8 cellular contexts compared by ENCODE assay signal in genomic region chr11:569273-569885, GRCh38. TPM values are rescaled to one million over a fixed set of nuclear protein-coding genes. Genes with fewer than 3 reads are reported as not detected.
DNase-seq lines count a peak whose midpoint lies in the region; ATAC-seq and TF ChIP-seq lines count a peak whose summit lies in the region.

No MANE protein-coding gene starts in this region.

- H2AK5ac ChIP-seq in mesendoderm (ENCODE audit: low read length): no peak overlapping the region

- H3K27ac ChIP-seq in mesendoderm (ENCODE audit: low read depth, low read length) (no peak overlapping the region), uterus (peak overlapping the region; percentile 49 to 77)

- H3K36me3 Mint-ChIP-seq in activated naive CD4-positive, alpha-beta T cell treated with anti-CD3 and anti-CD28 coated beads, Interleukin-2, amount 10 ng/mL, durations not matched to agents 7 days and 5 days: peaks cover 10% of the 10 kb centered on the region
- H3K36me3 Mint-ChIP-seq in activated naive CD4-positive, alpha-beta T cell treated with anti-CD3 and anti-CD28 coated beads, Interleukin-2, amount 50 U/mL, for 72 hours: peaks cover 0 to 5% of the 10 kb centered on the region in 2 donors
- no peaks in the 10 kb centered on the region for H3K36me3 Mint-ChIP-seq in chondrocyte (ENCODE audit: low read depth)

- no peaks in the 10 kb centered on the region for H3K79me1 ChIP-seq in mesendoderm (ENCODE audit: low read length)

- TF ChIP-seq CTCF in chondrocyte (IDR thresholded peaks at IDR 0.05) (no peak), uterus (IDR thresholded peaks at IDR 0.05) (no peak)

- H3K27ac Mint-ChIP-seq in activated naive CD4-positive, alpha-beta T cell treated with anti-CD3 and anti-CD28 coated beads, Interleukin-2, amount 10 ng/mL, durations not matched to agents 7 days and 5 days: peak overlapping the region; percentile 84
- peak overlapping the region in 1 of 2 donors; percentile 29 for H3K27ac Mint-ChIP-seq in activated naive CD4-positive, alpha-beta T cell treated with anti-CD3 and anti-CD28 coated beads, Interleukin-2, amount 50 U/mL, for 72 hours
- H3K27ac Mint-ChIP-seq in chondrocyte (ENCODE audit: unreplicated experiment): peak overlapping the region; percentile 61

- no peak overlapping the region for H2BK15ac ChIP-seq in mesendoderm (replicated peaks; ENCODE audit: low read depth)

- H3K9me3 Mint-ChIP-seq in activated naive CD4-positive, alpha-beta T cell treated with anti-CD3 and anti-CD28 coated beads, Interleukin-2, amount 10 ng/mL, durations not matched to agents 7 days and 5 days: no peaks in the 10 kb centered on the region
- no peaks in the 10 kb centered on the region for H3K9me3 Mint-ChIP-seq in activated naive CD4-positive, alpha-beta T cell treated with anti-CD3 and anti-CD28 coated beads, Interleukin-2, amount 50 U/mL, for 72 hours
- H3K9me3 Mint-ChIP-seq in chondrocyte (ENCODE audit: low read depth): no peaks in the 10 kb centered on the region

- CTCF ChIA-PET in activated naive CD4-positive, alpha-beta T cell treated with anti-CD3 and anti-CD28 coated beads, Interleukin-2, amount 10 ng/mL, durations not matched to agents 7 days and 5 days (lab: Charles Lee): no interaction called here

- no peak overlapping the region for H2BK120ac ChIP-seq in mesendoderm (ENCODE audit: low read depth, low read length)

- H3K4me2 ChIP-seq in mesendoderm (ENCODE audit: low read length): peak overlapping the region; percentile 56

- no peak overlapping the region for H3K4ac ChIP-seq in mesendoderm (ENCODE audit: low read depth, low read length)

- peak overlapping the region; percentile 72 for H3K9ac ChIP-seq in mesendoderm (ENCODE audit: low read length)

- H3K4me3 ChIP-seq in mesendoderm (ENCODE audit: low read length): no peak overlapping the region
- H3K4me3 ChIP-seq in uterus: peak overlapping the region; percentile 49 to 52

- H3K36me3 ChIP-seq in mesendoderm (ENCODE audit: control insufficient read depth, insufficient read depth, low read length) (no peaks in the 10 kb centered on the region), uterus (no peaks in the 10 kb centered on the region)

- no peak for ATAC-seq in activated naive CD4-positive, alpha-beta T cell treated with anti-CD3 and anti-CD28 coated beads, Interleukin-2, amount 50 U/mL, for 72 hours

- H4K8ac ChIP-seq in mesendoderm (ENCODE audit: low read depth, low read length): no peak overlapping the region

- H3K79me2 ChIP-seq in mesendoderm (ENCODE audit: control insufficient read depth, insufficient read depth, low read length): no peaks in the 10 kb centered on the region

- H3K18ac ChIP-seq in mesendoderm (ENCODE audit: low read length): peak overlapping the region; percentile 19

- no peak for TF ChIP-seq POLR2A in uterus (IDR thresholded peaks at IDR 0.05)

- peaks cover 32% of the 10 kb centered on the region for H3K4me1 Mint-ChIP-seq in activated naive CD4-positive, alpha-beta T cell treated with anti-CD3 and anti-CD28 coated beads, Interleukin-2, amount 10 ng/mL, durations not matched to agents 7 days and 5 days
- peaks cover 20% of the 10 kb centered on the region for H3K4me1 Mint-ChIP-seq in chondrocyte (ENCODE audit: low read depth)

- peak overlapping the region; percentile 80 for H3K56ac ChIP-seq in mesendoderm (ENCODE audit: low read length)

- H3K27me3 Mint-ChIP-seq in activated naive CD4-positive, alpha-beta T cell treated with anti-CD3 and anti-CD28 coated beads, Interleukin-2, amount 10 ng/mL, durations not matched to agents 7 days and 5 days: peaks cover 20% of the 10 kb centered on the region
- no peaks in the 10 kb centered on the region for H3K27me3 Mint-ChIP-seq in chondrocyte (ENCODE audit: low read depth)

- peak overlapping the region; percentile 82 for H3K4me3 Mint-ChIP-seq in activated naive CD4-positive, alpha-beta T cell treated with anti-CD3 and anti-CD28 coated beads, Interleukin-2, amount 10 ng/mL, durations not matched to agents 7 days and 5 days
- peak overlapping the region; percentile 70 for H3K4me3 Mint-ChIP-seq in chondrocyte (ENCODE audit: unreplicated experiment)

- no peak for DNase-seq in activated naive CD4-positive, alpha-beta T cell treated with anti-CD3 and anti-CD28 coated beads, Interleukin-2, amount 10 ng/mL, durations not matched to agents 7 days and 5 days
- no peak for DNase-seq in activated naive CD4-positive, alpha-beta T cell treated with anti-CD3 and anti-CD28 coated beads, Interleukin-2, amount 50 U/mL, for 72 hours (ENCODE audit: low spot score in 2 of 2)
- no peak for DNase-seq in chondrocyte (ENCODE audit: low spot score)
- DNase-seq in mesendoderm: no peak
- no peak for DNase-seq in uterus
- no peak for DNase-seq in HUDEP-2 (lab: John Stamatoyannopoulos, UW; ENCODE audit: unreplicated experiment in 76 of 76)
- no peak for DNase-seq in stimulated activated naive CD4-positive, alpha-beta T cell treated with Interleukin-2 at 50 U/mL for 16 hours (lab: John Stamatoyannopoulos, UW)
- no peak for DNase-seq in NCI-H69 (lab: John Stamatoyannopoulos, UW)

- peak overlapping the region; percentile 89 for H3K23ac ChIP-seq in mesendoderm (ENCODE audit: low read length)

- no peak overlapping the region for H2BK5ac ChIP-seq in mesendoderm (ENCODE audit: low read length)

- intact Hi-C loops in uterus (cut with DNase I; ENCODE audit: low total_unique reads): no loop called here

- H3K27me3 ChIP-seq in mesendoderm (ENCODE audit: insufficient read depth, low read length, poor library complexity) (peaks cover 1% of the 10 kb centered on the region), uterus (no peaks in the 10 kb centered on the region)

- WGBS in mesendoderm (ENCODE audit: extremely low coverage, insufficient coverage, low lambda C conversion rate): no CpG with 5 or more reads among the region's 28 CpGs

- H3K4me1 ChIP-seq in mesendoderm (ENCODE audit: control insufficient read depth, low read depth, low read length) (peaks cover 2% of the 10 kb centered on the region), uterus (peaks cover 4 to 12% of the 10 kb centered on the region in 2 donors)

- no peaks in the 10 kb centered on the region for H3K9me3 ChIP-seq in uterus

- H4K5ac ChIP-seq in mesendoderm (ENCODE audit: low read length): no peak overlapping the region

RNA-seq across cellular contexts. Expression of gene PHRF1, which starts 6.9 kb away (rescaled TPM):
- 10 to 100 TPM; 37.3 to 47.1 TPM for total RNA-seq in activated naive CD4-positive, alpha-beta T cell treated with anti-CD3 and anti-CD28 coated beads, Interleukin-2, amount 50 U/mL, for 72 hours
- total RNA-seq in chondrocyte: 24.6 to 34.1 TPM (median 25.9 TPM) in 3 replicates
- 19.1 TPM for polyA plus RNA-seq in mesendoderm (2013, experiment 1 of 2)
- polyA plus RNA-seq in mesendoderm (2013, experiment 2 of 2): 18.6 TPM
- total RNA-seq in uterus: 10 to 100 TPM in 3 of 4 donors, 1 to 10 TPM in 1; 5.0 to 45.8 (median 24.1) TPM

RNA-seq across cellular contexts. Expression of gene RASSF7, which starts 8.6 kb away (rescaled TPM):
- total RNA-seq in activated naive CD4-positive, alpha-beta T cell treated with anti-CD3 and anti-CD28 coated beads, Interleukin-2, amount 50 U/mL, for 72 hours: 10 to 100 TPM; 13.3 to 17.5 TPM
- 20.0 to 31.3 TPM (median 28.7 TPM) in 3 replicates for total RNA-seq in chondrocyte
- 5.6 TPM for polyA plus RNA-seq in mesendoderm (2013, experiment 1 of 2)
- 6.5 TPM for polyA plus RNA-seq in mesendoderm (2013, experiment 2 of 2)
- 10 to 100 TPM in 2 of 4 donors, 1 to 10 TPM in 1, under 1 TPM in 1; 0.59 to 13.1 (median 8.0) TPM for total RNA-seq in uterus

RNA-seq across cellular contexts. Expression of gene LMNTD2, which starts 8.8 kb away (rescaled TPM):
- 1 to 10 TPM; 5.1 to 5.8 TPM for total RNA-seq in activated naive CD4-positive, alpha-beta T cell treated with anti-CD3 and anti-CD28 coated beads, Interleukin-2, amount 50 U/mL, for 72 hours
- total RNA-seq in chondrocyte (3.8 to 6.1 TPM (median 5.5 TPM) in 3 replicates), uterus (1 to 10 TPM in 1 of 4 donors, under 1 TPM in 2, not detected in 1; 0.14 to 2.2 (median 0.51) TPM)
- 0.56 TPM for polyA plus RNA-seq in mesendoderm (2013, experiment 1 of 2)
- polyA plus RNA-seq in mesendoderm (2013, experiment 2 of 2): 0.49 TPM

RNA-seq across cellular contexts. Expression of gene LRRC56, which starts 32.1 kb away (rescaled TPM):
- 1 to 10 TPM; 1.7 to 2.8 TPM for total RNA-seq in activated naive CD4-positive, alpha-beta T cell treated with anti-CD3 and anti-CD28 coated beads, Interleukin-2, amount 50 U/mL, for 72 hours
- total RNA-seq in chondrocyte: 2.6 to 2.9 TPM (median 2.7 TPM) in 3 replicates
- 0.37 TPM for polyA plus RNA-seq in mesendoderm (2013, experiment 1 of 2)
- 0.35 TPM for polyA plus RNA-seq in mesendoderm (2013, experiment 2 of 2)
- 1 to 10 TPM in 2 of 4 donors, not detected in 2; 1.7 to 1.9 TPM for total RNA-seq in uterus

RNA-seq across cellular contexts. Expression of gene HRAS, which starts 34.0 kb away (rescaled TPM):
- 10 to 100 TPM; 29.9 to 38.6 TPM for total RNA-seq in activated naive CD4-positive, alpha-beta T cell treated with anti-CD3 and anti-CD28 coated beads, Interleukin-2, amount 50 U/mL, for 72 hours
- total RNA-seq in chondrocyte (65.1 to 77.7 TPM (median 68.0 TPM) in 3 replicates), uterus (10 to 100 TPM in 3 of 4 donors, 1 to 10 TPM in 1; 5.4 to 37.6 (median 23.8) TPM)
- 37.4 TPM for polyA plus RNA-seq in mesendoderm (2013, experiment 1 of 2)
- polyA plus RNA-seq in mesendoderm (2013, experiment 2 of 2): 38.7 TPM
